9 cellular contexts compared by ENCODE assay signal in the genomic region with DNA sequence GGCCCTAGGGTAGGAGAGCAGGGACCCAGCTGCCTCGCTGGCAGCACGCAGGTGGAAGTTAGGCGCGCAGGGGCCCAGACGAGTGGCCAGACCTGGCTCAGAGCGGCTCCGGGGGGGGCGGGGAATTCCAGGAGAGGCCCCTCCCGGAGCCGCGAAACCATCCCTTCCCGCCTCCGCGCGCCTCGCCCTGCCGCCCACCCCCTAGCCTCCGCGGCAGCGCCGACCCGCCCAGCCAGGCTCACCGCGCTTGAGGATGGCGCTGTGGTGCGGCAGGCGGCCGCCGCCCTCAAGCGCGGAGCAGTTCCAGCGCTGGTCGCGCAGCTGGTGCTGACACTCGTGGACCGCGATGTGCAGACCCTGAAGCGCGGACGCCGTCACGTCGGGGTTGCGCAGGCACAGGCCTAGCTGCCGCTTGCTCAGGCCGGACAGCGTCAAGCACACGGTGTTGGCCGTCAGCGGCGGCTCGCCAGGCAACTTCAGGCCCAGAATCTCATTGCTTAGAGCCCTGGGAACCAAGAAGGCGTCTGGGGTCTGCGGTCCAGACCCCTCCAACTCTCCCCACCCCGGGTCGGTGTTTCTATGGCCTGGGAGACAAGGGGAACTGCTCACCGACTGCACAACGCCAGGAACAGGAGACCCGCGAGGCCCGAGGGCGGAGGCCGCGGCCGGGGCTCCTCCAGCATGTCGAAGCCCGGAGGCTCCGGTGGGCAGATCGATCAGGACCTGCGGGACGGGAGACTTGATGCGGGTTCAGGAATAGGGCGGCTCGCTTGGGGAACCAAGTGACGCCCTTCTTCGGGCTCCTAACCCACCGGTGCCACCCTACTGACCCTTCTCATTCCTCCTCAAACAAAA. TPM values are rescaled to one million over a fixed set of nuclear protein-coding genes. Genes with fewer than 3 reads are reported as not detected.
A peak's percentile ranks its signal among the peaks of the same experiment; 100 is the strongest.
DNase-seq lines count a peak whose midpoint lies in the region; ATAC-seq and TF ChIP-seq lines count a peak whose summit lies in the region.
"Had no signal": no experiment of that assay in that cellular context is flagged by ENCODE, and none has a peak within 500 bp of the region (broad histone marks: within the 10 kb centered on the region; RNA-seq: fewer than 3 reads in every experiment).

No MANE protein-coding gene starts in this region.

- peak; percentile 75 to 77 for ATAC-seq in naive B cell (ENCODE audit: low read depth in 2 of 2)
- ATAC-seq in HG03108 (IDR thresholded peaks at IDR 0.05; ENCODE audit: unreplicated experiment), result no peak
- no peak for ATAC-seq in HG02588 (IDR thresholded peaks at IDR 0.05; ENCODE audit: unreplicated experiment)
- no peak for ATAC-seq in HG03135 (IDR thresholded peaks at IDR 0.05; ENCODE audit: unreplicated experiment)

- H3K9me3 ChIP-seq in BE2C (no peaks in the 10 kb centered on the region), breast epithelium (no peaks in the 10 kb centered on the region)

- H3K9me3 Mint-ChIP-seq in naive B cell, result no peaks in the 10 kb centered on the region
- H3K9me3 Mint-ChIP-seq in endothelial cell (ENCODE audit: unreplicated experiment), result no peaks in the 10 kb centered on the region

- no peak overlapping the region for H3K4me3 ChIP-seq in BE2C (ENCODE audit: low read depth, low read length)
- H3K4me3 ChIP-seq in HFF-Myc (replicated peaks; ENCODE audit: low read depth, low read length), result 0 out of 2 replicates have a peak overlapping the region, but pooled peaks have one; percentile 35
- H3K4me3 ChIP-seq in breast epithelium, result peak overlapping the region in 2 of 3 donors; percentile 27 to 58

- H3K27me3 Mint-ChIP-seq in naive B cell, result peaks cover 32 to 58% (median 47%) of the 10 kb centered on the region in 3 donors
- H3K27me3 Mint-ChIP-seq in endothelial cell (ENCODE audit: unreplicated experiment), result peaks cover 36% of the 10 kb centered on the region

- H3K27me3 ChIP-seq in BE2C, result peaks cover 54% of the 10 kb centered on the region
- H3K27me3 ChIP-seq in breast epithelium, result peaks cover 12 to 56% of the 10 kb centered on the region in 2 donors

- TF ChIP-seq CTCF in BE2C (IDR thresholded peaks at IDR 0.05; ENCODE audit: low read depth, low read length) (no peak), HFF-Myc (IDR thresholded peaks at IDR 0.05; ENCODE audit: low read depth, low read length, missing control alignments) (no peak), breast epithelium (IDR thresholded peaks at IDR 0.05) (no peak), endothelial cell (IDR thresholded peaks at IDR 0.05; ENCODE audit: unreplicated experiment) (no peak)

- peak overlapping the region in 7 of 8 donors; percentile 56 to 90 (median 75) for H3K4me3 Mint-ChIP-seq in naive B cell
- H3K4me3 Mint-ChIP-seq in endothelial cell (ENCODE audit: unreplicated experiment), result no peak overlapping the region

- no peak overlapping the region for H3K27ac ChIP-seq in breast epithelium

- TF ChIP-seq POLR2A in breast epithelium (IDR thresholded peaks at IDR 0.05), result no peak

- DNase-seq in BE2C (peak; percentile 40), HFF-Myc (ENCODE audit: extremely low read depth, low read depth) (no peak), breast epithelium (ENCODE audit: low spot score in 2 of 2) (no peak), naive B cell (peak; percentile 42), endothelial cell (ENCODE audit: low spot score) (no peak)

- intact Hi-C loops in breast epithelium (cut with DNase I; ENCODE audit: low total_unique reads), result no loop called here

- H3K4me1 Mint-ChIP-seq in naive B cell (peaks cover 27 to 57% (median 37%) of the 10 kb centered on the region in 3 donors), endothelial cell (ENCODE audit: unreplicated experiment) (peaks cover 17% of the 10 kb centered on the region)

- H3K4me1 ChIP-seq in BE2C (no peaks in the 10 kb centered on the region), breast epithelium (peaks cover 5 to 8% of the 10 kb centered on the region in 2 donors)

- no peaks in the 10 kb centered on the region for H3K36me3 Mint-ChIP-seq in naive B cell
- H3K36me3 Mint-ChIP-seq in endothelial cell (ENCODE audit: low read depth, unreplicated experiment), result peaks cover 8% of the 10 kb centered on the region

- H3K27ac Mint-ChIP-seq in naive B cell (peak overlapping the region in 2 of 6 donors; percentile 41 to 70), endothelial cell (ENCODE audit: unreplicated experiment) (no peak overlapping the region)

- no peaks in the 10 kb centered on the region for H3K36me3 ChIP-seq in BE2C
- H3K36me3 ChIP-seq in breast epithelium, result no peaks in the 10 kb centered on the region

RNA-seq across cellular contexts. Expression of a gene that starts 1.5 kb away (rescaled TPM):
- not detected for polyA plus RNA-seq in BE2C (2012; ENCODE audit: insufficient read depth, insufficient read length, low read depth)
- 1 to 10 TPM in 1 of 3 donors, under 1 TPM in 1, not detected in 1; 0.29 to 1.3 TPM for total RNA-seq in breast epithelium
- polyA plus RNA-seq in naive B cell (ENCODE audit: low read depth in 6 of 6), result not detected
- 0.33 TPM for total RNA-seq in endothelial cell (ENCODE audit: unreplicated experiment)

RNA-seq across cellular contexts. Expression of a gene that starts 8.0 kb away (rescaled TPM):
- polyA plus RNA-seq in BE2C (2012; ENCODE audit: insufficient read depth, insufficient read length, low read depth), result not detected
- total RNA-seq in breast epithelium (not detected), endothelial cell (ENCODE audit: unreplicated experiment) (not detected)
- polyA plus RNA-seq in naive B cell (ENCODE audit: low read depth in 6 of 6), result under 1 TPM in 1 of 6 donors, not detected in 5; 0.23 TPM
- total RNA-seq: lung microvascular endothelial cell had no signal

RNA-seq across cellular contexts. Expression of a gene that starts 12.8 kb away (rescaled TPM):
- 213 TPM for polyA plus RNA-seq in BE2C (2012; ENCODE audit: insufficient read depth, insufficient read length, low read depth)
- 10 to 100 TPM; 65.2 to 86.2 (median 75.2) TPM for total RNA-seq in breast epithelium
- 10 to 100 TPM; 21.7 to 40.3 (median 25.8) TPM for polyA plus RNA-seq in naive B cell (ENCODE audit: low read depth in 6 of 6)
- total RNA-seq in endothelial cell (ENCODE audit: unreplicated experiment), result 307 TPM

RNA-seq across cellular contexts. Expression of a gene that starts 29.1 kb away (rescaled TPM):
- polyA plus RNA-seq in BE2C (2012; ENCODE audit: insufficient read depth, insufficient read length, low read depth), result 10.4 TPM
- total RNA-seq in breast epithelium, result under 1 TPM in 2 of 3 donors, not detected in 1; under 0.01 to 0.16 TPM
- under 1 TPM in 5 of 6 donors, not detected in 1; 0.12 to 0.52 (median 0.20) TPM for polyA plus RNA-seq in naive B cell (ENCODE audit: low read depth in 6 of 6)
- 0.10 TPM for total RNA-seq in endothelial cell (ENCODE audit: unreplicated experiment)
- total RNA-seq: lung microvascular endothelial cell had no signal

RNA-seq across cellular contexts. Expression of a gene that starts 44.8 kb away (rescaled TPM):
- polyA plus RNA-seq in BE2C (2012; ENCODE audit: insufficient read depth, insufficient read length, low read depth), result 19.7 TPM
- total RNA-seq in breast epithelium (10 to 100 TPM in 2 of 3 donors, 1 to 10 TPM in 1; 3.7 to 15.7 (median 13.5) TPM), endothelial cell (ENCODE audit: unreplicated experiment) (16.0 TPM)
- polyA plus RNA-seq in naive B cell (ENCODE audit: low read depth in 6 of 6), result 10 to 100 TPM; 29.3 to 35.6 (median 32.7) TPM

Comparison
In these comparisons a context has a peak if more than half of its experiments do, and no peak if none do; other contexts are left out.
1. DNase-seq: peak in BE2C (single experiment) and naive B cell (single experiment); none in HFF-Myc (single experiment), breast epithelium (0 of 2) and endothelial cell (single experiment).
2. ATAC-seq: peak in naive B cell (2 of 2); none in HG03108 (single experiment), HG02588 (single experiment) and HG03135 (single experiment).